Comparison of ENCODE assay signal across 19 cellular contexts in the genomic region with DNA sequence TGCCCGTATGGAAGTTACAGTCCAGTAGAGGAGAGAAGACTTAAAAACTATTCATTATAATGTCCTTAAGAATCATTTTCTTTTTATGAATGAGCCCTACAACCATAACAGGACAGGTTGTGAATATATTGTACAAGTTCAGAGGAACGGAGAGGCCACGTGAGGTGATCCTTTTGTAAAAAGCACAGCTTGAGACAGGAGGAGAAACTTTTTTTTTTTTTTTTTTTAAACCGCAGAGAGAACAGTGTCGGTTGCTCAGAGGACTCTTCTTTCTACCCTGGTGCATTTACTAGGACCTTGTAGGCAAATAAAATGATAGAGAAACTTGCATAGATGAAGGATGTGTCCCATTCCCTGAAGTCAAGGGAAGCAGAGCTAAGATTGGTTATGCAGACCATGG. TPM values are rescaled to one million over a fixed set of nuclear protein-coding genes. Genes with fewer than 3 reads are reported as not detected.
DNase-seq lines count a peak whose midpoint lies in the region; ATAC-seq and TF ChIP-seq lines count a peak whose summit lies in the region.
"Had no signal": no experiment of that assay in that cellular context is flagged by ENCODE, and none has a peak within 500 bp of the region (broad histone marks: within the 10 kb centered on the region; RNA-seq: fewer than 3 reads in every experiment).

No MANE protein-coding gene starts in this region.

- no peak overlapping the region for H3K27ac Mint-ChIP-seq in activated naive CD4-positive, alpha-beta T cell treated with anti-CD3 and anti-CD28 coated beads, Interleukin-2, amount 10 ng/mL, durations not matched to agents 7 days and 5 days
- H3K27ac Mint-ChIP-seq in activated CD8-positive, alpha-beta T cell treated with anti-CD3 and anti-CD28 coated beads, Interleukin-2, amount 10 ng/mL, durations not matched to agents 7 days and 5 days = peak overlapping the region; percentile 12
- H3K27ac Mint-ChIP-seq in memory B cell = peak overlapping the region; percentile 52
- H3K27ac Mint-ChIP-seq: stimulated activated memory B cell treated with anti-CD40 and anti-IgM and Interleukin-4, amounts not matched to agents 10 μg/mL and 1 μg/mL and 100 μg/mL, for 72 hours had no signal

- H3K9me3 Mint-ChIP-seq in activated naive CD4-positive, alpha-beta T cell treated with anti-CD3 and anti-CD28 coated beads, Interleukin-2, amount 10 ng/mL, durations not matched to agents 7 days and 5 days = peaks cover 18% of the 10 kb centered on the region
- H3K9me3 Mint-ChIP-seq in activated CD8-positive, alpha-beta T cell treated with anti-CD3 and anti-CD28 coated beads, Interleukin-2, amount 10 ng/mL, durations not matched to agents 7 days and 5 days (ENCODE audit: insufficient read depth) = peaks cover 11% of the 10 kb centered on the region
- peaks cover 8% of the 10 kb centered on the region for H3K9me3 Mint-ChIP-seq in memory B cell

- peak; percentile 38 for DNase-seq in activated naive CD4-positive, alpha-beta T cell treated with anti-CD3 and anti-CD28 coated beads, Interleukin-2, amount 10 ng/mL, durations not matched to agents 7 days and 5 days
- DNase-seq in activated naive CD4-positive, alpha-beta T cell treated with anti-CD3 and anti-CD28 coated beads, Interleukin-2, amount 50 U/mL, for 16 hours = no peak
- no peak for DNase-seq in activated CD8-positive, alpha-beta T cell treated with anti-CD3 and anti-CD28 coated beads, Interleukin-2, amount 10 ng/mL, durations not matched to agents 7 days and 5 days
- DNase-seq in memory B cell (ENCODE audit: low spot score in 2 of 2) = no peak
- DNase-seq in thyroid gland = peak; percentile 23 to 28
- no peak for DNase-seq in left lung
- DNase-seq in prostate gland (ENCODE audit: low spot score) = no peak
- no peak for DNase-seq in HEK293T (ENCODE audit: extremely low spot score)
- DNase-seq: Caco-2; dorsolateral prefrontal cortex; erythroblast; left cardiac atrium; midbrain; MM.1S; NCI-H187; stimulated activated CD4-positive, alpha-beta T cell treated with anti-CD3 and anti-CD28 coated beads, Interleukin-12 subunit alpha, Interleukin-12 subunit beta, amount 100 ng/mL, for 4 hours had no signal

- intact Hi-C loops in thyroid gland (cut with DNase I) = no loop called here
- intact Hi-C loops in left lung (cut with DNase I) = no loop called here
- intact Hi-C loops in prostate gland (cut with DNase I) = no loop called here

- H3K27ac ChIP-seq in thyroid gland (no peak overlapping the region), left lung (no peak overlapping the region), prostate gland (no peak overlapping the region)
- H3K27ac ChIP-seq: dorsolateral prefrontal cortex had no signal

- peaks cover 39 to 43% of the 10 kb centered on the region in 2 donors for H3K4me1 ChIP-seq in thyroid gland
- H3K4me1 ChIP-seq in left lung = peaks cover 5 to 69% of the 10 kb centered on the region in 2 donors
- no peaks in the 10 kb centered on the region for H3K4me1 ChIP-seq in prostate gland (replicated peaks)
- H3K4me1 ChIP-seq: Caco-2 had no signal

- POLR2A ChIA-PET in activated CD8-positive, alpha-beta T cell treated with anti-CD3 and anti-CD28 coated beads, Interleukin-2, amount 10 ng/mL, durations not matched to agents 7 days and 5 days (lab: Charles Lee) = interaction anchor here (0.6 to 1.2 kb wide), 2 partner anchors 9 to 31 kb away, joined by 3 read pairs; no protein-coding TSS in a partner anchor
- POLR2A ChIA-PET in HEK293T (lab: Yijun Ruan, JAX) = no interaction called here

- H3K36me3 ChIP-seq in thyroid gland (no peaks in the 10 kb centered on the region), left lung (no peaks in the 10 kb centered on the region), prostate gland (no peaks in the 10 kb centered on the region)
- H3K36me3 ChIP-seq: neutrophil had no signal

- peaks cover 27% of the 10 kb centered on the region for H3K36me3 Mint-ChIP-seq in activated naive CD4-positive, alpha-beta T cell treated with anti-CD3 and anti-CD28 coated beads, Interleukin-2, amount 10 ng/mL, durations not matched to agents 7 days and 5 days
- peaks cover 39% of the 10 kb centered on the region for H3K36me3 Mint-ChIP-seq in activated CD8-positive, alpha-beta T cell treated with anti-CD3 and anti-CD28 coated beads, Interleukin-2, amount 10 ng/mL, durations not matched to agents 7 days and 5 days (ENCODE audit: low read depth)
- peaks cover 14% of the 10 kb centered on the region for H3K36me3 Mint-ChIP-seq in memory B cell

- peaks cover 57% of the 10 kb centered on the region for H3K4me1 Mint-ChIP-seq in activated naive CD4-positive, alpha-beta T cell treated with anti-CD3 and anti-CD28 coated beads, Interleukin-2, amount 10 ng/mL, durations not matched to agents 7 days and 5 days
- peaks cover 61% of the 10 kb centered on the region for H3K4me1 Mint-ChIP-seq in activated CD8-positive, alpha-beta T cell treated with anti-CD3 and anti-CD28 coated beads, Interleukin-2, amount 10 ng/mL, durations not matched to agents 7 days and 5 days (ENCODE audit: low read depth)
- peaks cover 44% of the 10 kb centered on the region for H3K4me1 Mint-ChIP-seq in memory B cell

- ATAC-seq in activated CD8-positive, alpha-beta T cell treated with anti-CD3 and anti-CD28 coated beads, Interleukin-2, amount 10 ng/mL, durations not matched to agents 7 days and 5 days = peak; percentile 71
- no peak for ATAC-seq in memory B cell (ENCODE audit: low read depth)
- ATAC-seq in left lung = no peak
- ATAC-seq: left cardiac atrium; Right ventricle myocardium inferior; stimulated activated memory B cell treated with anti-CD40 and anti-IgM and Interleukin-4, amounts not matched to agents 10 μg/mL and 1 μg/mL and 100 μg/mL, for 72 hours had no signal

- no peak overlapping the region for H3K4me3 Mint-ChIP-seq in activated naive CD4-positive, alpha-beta T cell treated with anti-CD3 and anti-CD28 coated beads, Interleukin-2, amount 10 ng/mL, durations not matched to agents 7 days and 5 days
- H3K4me3 Mint-ChIP-seq in activated CD8-positive, alpha-beta T cell treated with anti-CD3 and anti-CD28 coated beads, Interleukin-2, amount 10 ng/mL, durations not matched to agents 7 days and 5 days = peak overlapping the region; percentile 20
- H3K4me3 Mint-ChIP-seq in memory B cell = no peak overlapping the region
- H3K4me3 Mint-ChIP-seq: stimulated activated memory B cell treated with anti-CD40 and anti-IgM and Interleukin-4, amounts not matched to agents 10 μg/mL and 1 μg/mL and 100 μg/mL, for 72 hours had no signal

- H3K27me3 Mint-ChIP-seq in activated naive CD4-positive, alpha-beta T cell treated with anti-CD3 and anti-CD28 coated beads, Interleukin-2, amount 10 ng/mL, durations not matched to agents 7 days and 5 days = no peaks in the 10 kb centered on the region
- no peaks in the 10 kb centered on the region for H3K27me3 Mint-ChIP-seq in activated CD8-positive, alpha-beta T cell treated with anti-CD3 and anti-CD28 coated beads, Interleukin-2, amount 10 ng/mL, durations not matched to agents 7 days and 5 days (ENCODE audit: low read depth)
- no peaks in the 10 kb centered on the region for H3K27me3 Mint-ChIP-seq in memory B cell
- H3K27me3 Mint-ChIP-seq: stimulated activated memory B cell treated with anti-CD40 and anti-IgM and Interleukin-4, amounts not matched to agents 10 μg/mL and 1 μg/mL and 100 μg/mL, for 72 hours had no signal

- H3K4me3 ChIP-seq in thyroid gland (replicated peaks in 1 of 3) = no peak overlapping the region
- no peak overlapping the region for H3K4me3 ChIP-seq in left lung
- no peak overlapping the region for H3K4me3 ChIP-seq in prostate gland
- H3K4me3 ChIP-seq: dorsolateral prefrontal cortex had no signal

- TF ChIP-seq POLR2A in thyroid gland (IDR thresholded peaks at IDR 0.05) = no peak
- TF ChIP-seq POLR2A in prostate gland (IDR thresholded peaks at IDR 0.05) = no peak

- CTCF ChIA-PET in activated naive CD4-positive, alpha-beta T cell treated with anti-CD3 and anti-CD28 coated beads, Interleukin-2, amount 10 ng/mL, durations not matched to agents 7 days and 5 days (lab: Charles Lee) = interaction anchor here (0.7 kb wide), 1 partner anchor 8 kb away, joined by 4 read pairs; no protein-coding TSS in a partner anchor
- CTCF ChIA-PET in activated CD8-positive, alpha-beta T cell treated with anti-CD3 and anti-CD28 coated beads, Interleukin-2, amount 10 ng/mL, durations not matched to agents 7 days and 5 days (lab: Charles Lee) = interaction anchor here (1.2 kb wide), 1 partner anchor 12 kb away, joined by 4 read pairs; no protein-coding TSS in a partner anchor
- CTCF ChIA-PET in HEK293T (lab: Yijun Ruan, JAX) = no interaction called here

- TF ChIP-seq CTCF in thyroid gland (IDR thresholded peaks at IDR 0.05) = no peak
- no peak for TF ChIP-seq CTCF in left lung (IDR thresholded peaks at IDR 0.05)
- no peak for TF ChIP-seq CTCF in prostate gland (IDR thresholded peaks at IDR 0.05)

- H3K27me3 ChIP-seq in thyroid gland (no peaks in the 10 kb centered on the region), left lung (no peaks in the 10 kb centered on the region), prostate gland (replicated peaks; ENCODE audit: insufficient read depth) (no peaks in the 10 kb centered on the region)
- H3K27me3 ChIP-seq: dorsolateral prefrontal cortex, neutrophil had no signal

- H3K9me3 ChIP-seq in thyroid gland (no peaks in the 10 kb centered on the region), left lung (peaks cover 0 to 9% of the 10 kb centered on the region in 2 donors), prostate gland (no peaks in the 10 kb centered on the region)
- H3K9me3 ChIP-seq: neutrophil had no signal

- WGBS in thyroid gland, 2 donors = 46 to 48% methylated on average over 5 of the region's 5 CpGs
- WGBS in prostate gland = 43% methylated on average over 5 of the region's 5 CpGs

TF ChIP-seq in HEK293T, 16 proteins besides CTCF, POLR2A, EP300 and RAD21:
- no peak for TF ChIP-seq NFRKB (IDR thresholded peaks at IDR 0.05)
- TF ChIP-seq HDGF (IDR thresholded peaks at IDR 0.05; ENCODE audit: borderline replicate concordance) = no peak
- no peak for TF ChIP-seq FOXM1 (IDR thresholded peaks at IDR 0.05; ENCODE audit: borderline replicate concordance)
- no peak for TF ChIP-seq SP1 (IDR thresholded peaks at IDR 0.05)
TF ChIP-seq in HEK293T: peak in this region for 0.

RNA-seq across cellular contexts. Expression of gene DYRK1A, which starts 32.1 kb away (rescaled TPM):
- total RNA-seq in activated CD8-positive, alpha-beta T cell treated with anti-CD3 and anti-CD28 coated beads, Interleukin-2, amount 10 ng/mL, durations not matched to agents 7 days and 5 days = 10 to 100 TPM; 83.2 to 86.1 TPM
- total RNA-seq in thyroid gland (100 to 1,000 TPM; 104 to 299 (median 116) TPM), left lung (10 to 100 TPM; 57.0 to 61.9 TPM), prostate gland (100 to 1,000 TPM in 1 of 2 donors, 10 to 100 TPM in 1; 70.5 to 146 TPM)

Comparison
In these comparisons a context has a peak if more than half of its experiments do, and no peak if none do; other contexts are left out.
1. DNase-seq: peak in activated naive CD4-positive, alpha-beta T cell treated with anti-CD3 and anti-CD28 coated beads, Interleukin-2, amount 10 ng/mL, durations not matched to agents 7 days and 5 days (single experiment) and thyroid gland (2 of 2); none in activated naive CD4-positive, alpha-beta T cell treated with anti-CD3 and anti-CD28 coated beads, Interleukin-2, amount 50 U/mL, for 16 hours (single experiment), activated CD8-positive, alpha-beta T cell treated with anti-CD3 and anti-CD28 coated beads, Interleukin-2, amount 10 ng/mL, durations not matched to agents 7 days and 5 days (single experiment), memory B cell (0 of 2), left lung (0 of 2), prostate gland (single experiment) and HEK293T (single experiment).